18 cellular contexts compared by ENCODE assay signal in genomic region chr3:56667973-56668579, GRCh38. TPM values are rescaled to one million over a fixed set of nuclear protein-coding genes. Genes with fewer than 3 reads are reported as not detected.
DNase-seq lines count a peak whose midpoint lies in the region; ATAC-seq, FAIRE-seq and TF ChIP-seq lines count a peak whose summit lies in the region.
"Had no signal": no experiment of that assay in that cellular context is flagged by ENCODE, and none has a peak within 500 bp of the region (broad histone marks: within the 10 kb centered on the region; RNA-seq: fewer than 3 reads in every experiment).

No MANE protein-coding gene starts in this region.

- FAIRE-seq in urothelium cell line (lab: Jason Lieb, UNC): no peak
- FAIRE-seq: K562, pancreas had no signal

- peak overlapping the region; percentile 21 for H3K4me3 Mint-ChIP-seq in natural killer cell treated with Interleukin-12 subunit alpha and Interleukin-12 subunit beta and Interleukin-15 and Interleukin-18, amount 100 ng/mL, for 72 hours
- no peak overlapping the region for H3K4me3 Mint-ChIP-seq in natural killer cell
- H3K4me3 Mint-ChIP-seq in activated CD4-positive, alpha-beta memory T cell treated with anti-CD3 and anti-CD28 coated beads, Interleukin-2, amount 10 ng/mL, durations not matched to agents 7 days and 5 days: no peak overlapping the region

- intact Hi-C loops in natural killer cell (cut with micrococcal nuclease): no loop called here

- peaks cover 17 to 19% of the 10 kb centered on the region in 2 donors for H3K4me1 Mint-ChIP-seq in natural killer cell treated with Interleukin-12 subunit alpha and Interleukin-12 subunit beta and Interleukin-15 and Interleukin-18, amount 100 ng/mL, for 72 hours (ENCODE audit: low read depth in 2 of 2)
- H3K4me1 Mint-ChIP-seq in natural killer cell: peaks cover 24 to 25% of the 10 kb centered on the region in 2 donors
- H3K4me1 Mint-ChIP-seq in activated CD4-positive, alpha-beta memory T cell treated with anti-CD3 and anti-CD28 coated beads, Interleukin-2, amount 10 ng/mL, durations not matched to agents 7 days and 5 days: peaks cover 16% of the 10 kb centered on the region

- TF ChIP-seq CTCF in natural killer cell (IDR thresholded peaks at IDR 0.05): no peak

- POLR2A ChIA-PET in activated CD4-positive, alpha-beta memory T cell treated with anti-CD3 and anti-CD28 coated beads, Interleukin-2, amount 10 ng/mL, durations not matched to agents 7 days and 5 days (lab: Charles Lee): interaction anchor here (1.2 to 1.9 kb wide), 2 partner anchors 15 to 111 kb away, joined by 3 to 11 read pairs; partner anchors contain the start of genes CCDC66 and TASOR

- CTCF ChIA-PET in activated CD4-positive, alpha-beta memory T cell treated with anti-CD3 and anti-CD28 coated beads, Interleukin-2, amount 10 ng/mL, durations not matched to agents 7 days and 5 days (lab: Charles Lee): no interaction called here

- ATAC-seq in natural killer cell treated with Interleukin-12 subunit alpha and Interleukin-12 subunit beta and Interleukin-15 and Interleukin-18, amount 100 ng/mL, for 72 hours: peak in 1 of 2 donors; percentile 77
- ATAC-seq in natural killer cell: no peak
- ATAC-seq in esophagus mucosa: no peak
- no peak for ATAC-seq in HG03045 (IDR thresholded peaks at IDR 0.05; ENCODE audit: unreplicated experiment)
- ATAC-seq: K562, left lobe of liver had no signal

- peaks cover 43% of the 10 kb centered on the region for H3K36me3 Mint-ChIP-seq in natural killer cell treated with Interleukin-12 subunit alpha and Interleukin-12 subunit beta and Interleukin-15 and Interleukin-18, amount 100 ng/mL, for 72 hours
- peaks cover 30% of the 10 kb centered on the region for H3K36me3 Mint-ChIP-seq in natural killer cell
- peaks cover 73% of the 10 kb centered on the region for H3K36me3 Mint-ChIP-seq in activated CD4-positive, alpha-beta memory T cell treated with anti-CD3 and anti-CD28 coated beads, Interleukin-2, amount 10 ng/mL, durations not matched to agents 7 days and 5 days (ENCODE audit: low read depth)

- H3K27me3 Mint-ChIP-seq in natural killer cell treated with Interleukin-12 subunit alpha and Interleukin-12 subunit beta and Interleukin-15 and Interleukin-18, amount 100 ng/mL, for 72 hours: no peaks in the 10 kb centered on the region
- no peaks in the 10 kb centered on the region for H3K27me3 Mint-ChIP-seq in natural killer cell (ENCODE audit: low read depth in 2 of 2)
- no peaks in the 10 kb centered on the region for H3K27me3 Mint-ChIP-seq in activated CD4-positive, alpha-beta memory T cell treated with anti-CD3 and anti-CD28 coated beads, Interleukin-2, amount 10 ng/mL, durations not matched to agents 7 days and 5 days

- H3K27ac Mint-ChIP-seq in natural killer cell treated with Interleukin-12 subunit alpha and Interleukin-12 subunit beta and Interleukin-15 and Interleukin-18, amount 100 ng/mL, for 72 hours: peak overlapping the region; percentile 32 to 45
- peak overlapping the region in 1 of 2 donors; percentile 76 for H3K27ac Mint-ChIP-seq in natural killer cell
- H3K27ac Mint-ChIP-seq in activated CD4-positive, alpha-beta memory T cell treated with anti-CD3 and anti-CD28 coated beads, Interleukin-2, amount 10 ng/mL, durations not matched to agents 7 days and 5 days: peak overlapping the region; percentile 55

- no peaks in the 10 kb centered on the region for H3K9me3 Mint-ChIP-seq in natural killer cell treated with Interleukin-12 subunit alpha and Interleukin-12 subunit beta and Interleukin-15 and Interleukin-18, amount 100 ng/mL, for 72 hours
- H3K9me3 Mint-ChIP-seq in natural killer cell: no peaks in the 10 kb centered on the region
- H3K9me3 Mint-ChIP-seq in activated CD4-positive, alpha-beta memory T cell treated with anti-CD3 and anti-CD28 coated beads, Interleukin-2, amount 10 ng/mL, durations not matched to agents 7 days and 5 days: peaks cover 3% of the 10 kb centered on the region

- DNase-seq in natural killer cell treated with Interleukin-12 subunit alpha and Interleukin-12 subunit beta and Interleukin-15 and Interleukin-18, amount 100 ng/mL, for 72 hours (ENCODE audit: low spot score): no peak
- DNase-seq in natural killer cell: no peak
- DNase-seq in activated CD4-positive, alpha-beta memory T cell treated with anti-CD3 and anti-CD28 coated beads, Interleukin-2, amount 10 ng/mL, durations not matched to agents 7 days and 5 days: no peak
- peak; percentile 5 for DNase-seq in glomerular visceral epithelial cell (ENCODE audit: extremely low spot score)
- DNase-seq in urothelium cell line (ENCODE audit: low spot score): peak; percentile 16
- no peak for DNase-seq in DMS53 (lab: John Stamatoyannopoulos, UW)
- DNase-seq: Caco-2, hypothalamus, MV-4-11, NCI-H2029 treated with DMSO at 0.1 percent for 48 hours, NCI-H524 treated with DMSO at 0.1 percent for 48 hours, OCI-M1, pancreas, T-helper 9 cell had no signal

RNA-seq across cellular contexts. Expression of gene TASOR, which starts 15.0 kb away (rescaled TPM):
- total RNA-seq in natural killer cell treated with Interleukin-12 subunit alpha and Interleukin-12 subunit beta and Interleukin-15 and Interleukin-18, amount 100 ng/mL, for 72 hours: 10 to 100 TPM; 50.4 to 56.4 TPM
- 10 to 100 TPM; 73.5 to 96.4 (median 81.8) TPM for total RNA-seq in natural killer cell
- total RNA-seq in activated CD4-positive, alpha-beta memory T cell treated with anti-CD3 and anti-CD28 coated beads, Interleukin-2, amount 10 ng/mL, durations not matched to agents 7 days and 5 days: 10 to 100 TPM; 71.6 to 75.6 TPM
- total RNA-seq in esophagus mucosa: 30.0 TPM

Comparison
In these comparisons a context has a peak if more than half of its experiments do, and no peak if none do; other contexts are left out.
1. DNase-seq: peak in glomerular visceral epithelial cell (single experiment) and urothelium cell line (single experiment); none in natural killer cell treated with Interleukin-12 subunit alpha and Interleukin-12 subunit beta and Interleukin-15 and Interleukin-18, amount 100 ng/mL, for 72 hours (single experiment), natural killer cell (single experiment), activated CD4-positive, alpha-beta memory T cell treated with anti-CD3 and anti-CD28 coated beads, Interleukin-2, amount 10 ng/mL, durations not matched to agents 7 days and 5 days (single experiment) and DMS53 (single experiment).